In the genomic region with DNA sequence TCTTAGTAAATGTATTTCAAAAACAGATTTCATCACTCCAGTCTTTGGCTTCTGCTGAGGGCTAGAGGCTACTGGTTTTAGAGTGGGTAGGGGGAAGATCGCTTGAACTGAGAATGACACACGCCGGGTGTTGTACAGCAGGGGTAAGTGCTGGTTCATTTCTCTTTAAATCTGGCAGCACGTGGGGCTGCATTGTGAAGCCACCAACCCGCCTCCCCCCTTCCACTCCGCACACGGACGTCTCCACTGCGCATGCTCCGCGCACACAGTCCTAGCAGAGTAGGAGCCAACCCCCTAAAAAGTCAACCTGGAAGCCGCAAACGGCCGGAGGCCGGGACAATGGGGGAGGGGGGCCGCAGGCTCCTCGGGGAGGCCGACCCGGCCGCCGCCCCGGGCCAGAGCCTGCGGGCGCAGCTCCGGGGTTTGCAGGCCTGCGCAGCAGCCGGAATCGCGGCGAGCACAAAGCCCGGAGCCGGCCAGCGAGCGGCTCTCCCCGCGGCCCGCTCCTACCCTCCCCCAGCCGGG, we compare ENCODE assay signal across 8 cellular contexts. TPM values are rescaled to one million over a fixed set of nuclear protein-coding genes. Genes with fewer than 3 reads are reported as not detected.
DNase-seq lines count a peak whose midpoint lies in the region; ATAC-seq and TF ChIP-seq lines count a peak whose summit lies in the region.

No MANE protein-coding gene starts in this region.

- intact Hi-C loops in vagina (cut with DNase I): no loop called here

- peak overlapping the region; percentile 92 for H3K4me2 ChIP-seq in hepatocyte

- H3K27me3 ChIP-seq in hepatocyte: no peaks in the 10 kb centered on the region
- H3K27me3 ChIP-seq in rectal smooth muscle tissue (ENCODE audit: control insufficient read depth, insufficient read depth, low read length): no peaks in the 10 kb centered on the region
- no peaks in the 10 kb centered on the region for H3K27me3 ChIP-seq in vagina

- peak; percentile 48 for ATAC-seq in GM18498 (IDR thresholded peaks at IDR 0.05; ENCODE audit: unreplicated experiment)
- ATAC-seq in HG02973 (IDR thresholded peaks at IDR 0.05; ENCODE audit: unreplicated experiment): peak; percentile 43

- H4K20me1 ChIP-seq in hepatocyte (ENCODE audit: insufficient read depth, poor library complexity, severe bottlenecking): peaks cover 47% of the 10 kb centered on the region

- H3K27ac ChIP-seq in hepatocyte: peak overlapping the region; percentile 98
- peak overlapping the region; percentile 98 for H3K27ac ChIP-seq in rectal smooth muscle tissue (ENCODE audit: low read depth, low read length)
- H3K27ac ChIP-seq in vagina: peak overlapping the region; percentile 98

- no peaks in the 10 kb centered on the region for H3K36me3 ChIP-seq in hepatocyte (replicated peaks; ENCODE audit: insufficient read depth, low read depth)
- H3K36me3 ChIP-seq in rectal smooth muscle tissue (ENCODE audit: control insufficient read depth, insufficient read depth, low read length): no peaks in the 10 kb centered on the region
- H3K36me3 ChIP-seq in vagina: no peaks in the 10 kb centered on the region

- H3K4me3 ChIP-seq in hepatocyte: peak overlapping the region; percentile 92
- H3K4me3 ChIP-seq in rectal smooth muscle tissue (ENCODE audit: low read length): peak overlapping the region; percentile 86
- peak overlapping the region; percentile 82 to 97 for H3K4me3 ChIP-seq in vagina

- H3K79me2 ChIP-seq in hepatocyte: peaks cover 58% of the 10 kb centered on the region

- WGBS in hepatocyte (ENCODE audit: low lambda C conversion rate, missing lambda C conversion rate): under 1% methylated on average over 14 of the region's 38 CpGs

- H3K9ac ChIP-seq in rectal smooth muscle tissue (ENCODE audit: low read length): peak overlapping the region; percentile 95

- no peaks in the 10 kb centered on the region for H3K9me2 ChIP-seq in hepatocyte (replicated peaks; ENCODE audit: insufficient read depth)

- H3K4me1 ChIP-seq in hepatocyte (ENCODE audit: insufficient read depth) (peaks cover 7% of the 10 kb centered on the region), rectal smooth muscle tissue (ENCODE audit: control insufficient read depth, insufficient read depth, low read length) (peaks cover 14% of the 10 kb centered on the region), vagina (peaks cover 39% of the 10 kb centered on the region)

- TF ChIP-seq CTCF in hepatocyte (IDR thresholded peaks at IDR 0.05; ENCODE audit: poor library complexity) (no peak), vagina (IDR thresholded peaks at IDR 0.05) (no peak)

- TF ChIP-seq POLR2A in vagina (IDR thresholded peaks at IDR 0.05): peak in 1 of 2 donors; percentile 53

- no peaks in the 10 kb centered on the region for H3K9me3 ChIP-seq in hepatocyte (ENCODE audit: low read depth)
- H3K9me3 ChIP-seq in vagina: no peaks in the 10 kb centered on the region

- H2AFZ ChIP-seq in hepatocyte: peak overlapping the region; percentile 67

- DNase-seq in NCI-H2029 treated with DMSO at 0.1 percent for 48 hours (lab: John Stamatoyannopoulos, UW) (peak; percentile 58), T1000 (lab: John Stamatoyannopoulos, UW) (peak; percentile 71), astrocyte of the hippocampus (ENCODE audit: low read depth, low spot score) (peak; percentile 95), hepatocyte (ENCODE audit: low spot score) (peak; percentile 94), vagina (ENCODE audit: extremely low spot score in 2 of 2) (peak in 1 of 2 donors; percentile 91)

RNA-seq across cellular contexts. Expression of a gene that starts 1.3 kb away (rescaled TPM):
- total RNA-seq in hepatocyte (52.6 and 78.8 TPM in 2 replicates), vagina (45.4 TPM)
- 51.3 and 65.1 TPM in 2 replicates for polyA plus RNA-seq in hepatocyte
